Comparison of ENCODE assay signal across 8 cellular contexts in the genomic region with DNA sequence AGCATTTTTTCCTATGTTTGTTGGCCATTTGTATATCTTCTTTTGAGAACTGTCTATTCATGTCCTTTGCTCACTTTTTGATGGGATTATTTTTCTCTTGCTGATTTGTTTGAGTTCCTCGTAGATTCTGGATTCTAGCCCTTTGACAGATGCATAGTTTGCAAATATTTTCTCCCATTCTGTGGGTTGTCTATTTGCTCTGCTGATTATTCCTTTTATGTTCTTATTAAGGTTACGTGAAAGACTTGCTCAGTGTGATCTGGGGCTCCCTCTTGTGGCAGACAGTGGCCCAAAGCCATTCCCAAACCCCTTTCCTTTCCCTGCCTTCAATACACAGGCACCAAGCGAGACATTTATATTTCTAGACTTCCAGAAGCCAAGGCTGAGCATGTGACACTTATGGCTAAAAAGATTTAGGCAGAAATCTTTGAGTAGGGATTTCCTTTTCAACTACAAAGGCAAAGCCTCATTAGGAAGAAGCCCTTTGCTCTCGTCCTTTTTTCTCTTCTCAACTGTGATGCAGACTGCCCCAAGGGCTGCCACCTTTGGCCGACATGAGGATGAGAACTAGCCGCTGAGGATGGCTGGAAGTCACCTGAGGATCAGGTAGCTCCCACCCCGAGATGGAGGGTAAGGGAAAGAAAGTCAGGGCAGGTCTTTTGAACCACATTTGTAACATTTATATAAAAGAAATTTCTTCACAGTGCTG.
DNase-seq lines count a peak whose midpoint lies in the region; ATAC-seq lines count a peak whose summit lies in the region.

No MANE protein-coding gene starts in this region.

- no peak for ATAC-seq in activated CD4-positive, CD25-positive, alpha-beta regulatory T cell treated with anti-CD3 and anti-CD28 coated beads, Interleukin-2, amount 50 U/mL, for 24 hours

- peak; percentile 7 to 37 (median 21) for DNase-seq in activated CD4-positive, CD25-positive, alpha-beta regulatory T cell (lab: John Stamatoyannopoulos, UW)
- DNase-seq in NCI-H2081 treated with DMSO at 0.1 percent for 48 hours (lab: John Stamatoyannopoulos, UW) (peak; percentile 10), medulla oblongata (ENCODE audit: extremely low spot score) (peak; percentile 74), NCI-H187 (lab: John Stamatoyannopoulos, UW) (no peak)
- peak; percentile 68 for DNase-seq in activated CD4-positive, alpha-beta T cell treated with anti-CD3 and anti-CD28 coated beads, Interleukin-2, amount 50 U/mL, for 1 hour
- DNase-seq in effector CD4-positive, alpha-beta T cell: peak; percentile 59
- DNase-seq in stimulated activated CD8-positive, alpha-beta memory T cell treated with anti-CD3 and anti-CD28 coated beads, Interleukin-7, amount 100 ng/mL, for 24 hours (ENCODE audit: low read depth): peak; percentile 21

Comparison
In these comparisons a context has a peak if more than half of its experiments do, and no peak if none do; other contexts are left out.
1. DNase-seq: peak in activated CD4-positive, CD25-positive, alpha-beta regulatory T cell (4 of 4), NCI-H2081 treated with DMSO at 0.1 percent for 48 hours (single experiment), activated CD4-positive, alpha-beta T cell treated with anti-CD3 and anti-CD28 coated beads, Interleukin-2, amount 50 U/mL, for 1 hour (single experiment), effector CD4-positive, alpha-beta T cell (single experiment), medulla oblongata (single experiment) and stimulated activated CD8-positive, alpha-beta memory T cell treated with anti-CD3 and anti-CD28 coated beads, Interleukin-7, amount 100 ng/mL, for 24 hours (single experiment); none in NCI-H187 (0 of 2).